25 cellular contexts compared by ENCODE assay signal in genomic region chr2:239590276-239590675, GRCh38.
"Had no signal": no experiment of that assay in that cellular context is flagged by ENCODE, and none has a peak within 500 bp of the region (broad histone marks: within the 10 kb centered on the region; RNA-seq: fewer than 3 reads in every experiment).

No MANE protein-coding gene starts in this region.

- H3K4me3 Mint-ChIP-seq: activated B cell treated with CpG ODN at 0.5 μM for 24 hours; activated CD4-positive, alpha-beta T cell treated with anti-CD3 and anti-CD28 coated beads for 36 hours; activated CD8-positive, alpha-beta T cell treated with anti-CD3 and anti-CD28 coated beads, Interleukin-2, amount 10 ng/mL, durations not matched to agents 7 days and 5 days; activated naive CD8-positive, alpha-beta T cell treated with anti-CD3 and anti-CD28 coated beads, Interleukin-2, amount 50 U/mL, for 24 hours; activated T-cell treated with anti-CD3 and anti-CD28 coated beads, Interleukin-2, amount 50 U/mL, for 4 hours; activated T-helper 17 cell treated with anti-CD3 and anti-CD28 coated beads, Interleukin-2, amount 50 U/mL, for 72 hours; T-cell had no signal

- H3K4me3 ChIP-seq: ascending aorta, body of pancreas, SK-N-MC had no signal

- H3K4me1 ChIP-seq: ascending aorta, body of pancreas had no signal

- H3K27ac Mint-ChIP-seq: activated B cell treated with CpG ODN at 0.5 μM for 24 hours; activated CD4-positive, alpha-beta T cell treated with anti-CD3 and anti-CD28 coated beads for 36 hours; activated CD8-positive, alpha-beta T cell treated with anti-CD3 and anti-CD28 coated beads, Interleukin-2, amount 10 ng/mL, durations not matched to agents 7 days and 5 days; activated naive CD4-positive, alpha-beta T cell treated with anti-CD3 and anti-CD28 coated beads, Interleukin-2, amount 50 U/mL, for 72 hours; activated naive CD8-positive, alpha-beta T cell treated with anti-CD3 and anti-CD28 coated beads, Interleukin-2, amount 50 U/mL, for 24 hours; activated T-helper 17 cell treated with anti-CD3 and anti-CD28 coated beads, Interleukin-2, amount 50 U/mL, for 72 hours; T-cell had no signal

- H3K4me1 Mint-ChIP-seq: activated B cell treated with CpG ODN at 0.5 μM for 24 hours; activated CD4-positive, alpha-beta T cell treated with anti-CD3 and anti-CD28 coated beads for 36 hours; activated naive CD8-positive, alpha-beta T cell treated with anti-CD3 and anti-CD28 coated beads, Interleukin-2, amount 50 U/mL, for 24 hours; activated T-helper 17 cell treated with anti-CD3 and anti-CD28 coated beads, Interleukin-2, amount 50 U/mL, for 72 hours; T-cell had no signal

- H3K27ac ChIP-seq: ascending aorta, body of pancreas, SK-N-MC had no signal

- ATAC-seq: activated CD4-positive, alpha-beta T cell treated with anti-CD3 and anti-CD28 coated beads for 36 hours; activated CD8-positive, alpha-beta T cell treated with anti-CD3 and anti-CD28 coated beads, Interleukin-2, amount 10 ng/mL, durations not matched to agents 7 days and 5 days; activated naive CD4-positive, alpha-beta T cell treated with anti-CD3 and anti-CD28 coated beads, Interleukin-2, amount 50 U/mL, for 72 hours; activated naive CD8-positive, alpha-beta T cell treated with anti-CD3 and anti-CD28 coated beads, Interleukin-2, amount 50 U/mL, for 24 hours; activated T-cell treated with anti-CD3 and anti-CD28 coated beads, Interleukin-2, amount 50 U/mL, for 4 hours; activated T-helper 17 cell treated with anti-CD3 and anti-CD28 coated beads, Interleukin-2, amount 50 U/mL, for 72 hours; body of pancreas; T-cell had no signal

- H3K36me3 Mint-ChIP-seq: activated naive CD4-positive, alpha-beta T cell treated with anti-CD3 and anti-CD28 coated beads, Interleukin-2, amount 50 U/mL, for 72 hours; T-cell had no signal

- H3K9me3 Mint-ChIP-seq: activated B cell treated with CpG ODN at 0.5 μM for 24 hours; activated T-cell treated with anti-CD3 and anti-CD28 coated beads, Interleukin-2, amount 50 U/mL, for 4 hours; T-cell had no signal

- DNase-seq: activated B cell treated with CpG ODN at 0.5 μM for 24 hours; activated CD8-positive, alpha-beta T cell treated with anti-CD3 and anti-CD28 coated beads, Interleukin-2, amount 10 ng/mL, durations not matched to agents 7 days and 5 days; activated naive CD8-positive, alpha-beta T cell treated with anti-CD3 and anti-CD28 coated beads, Interleukin-2, amount 50 U/mL, for 24 hours; activated T-cell treated with anti-CD3 and anti-CD28 coated beads, Interleukin-2, amount 50 U/mL, for 4 hours; amniotic stem cell; central memory CD4-positive, alpha-beta T cell; KG1; NCI-H1092; NCI-H1417; NCI-H1694; NCI-H2029; NCI-H2107; NCI-H2171 treated with DMSO at 0.1 percent for 48 hours; NCI-H345; NCI-H510A; NCI-H526 treated with DMSO at 0.1 percent for 48 hours; NCI-H82; T-cell; T1000 had no signal

- H3K9me3 ChIP-seq: ascending aorta, body of pancreas had no signal

- H3K27me3 Mint-ChIP-seq: activated CD4-positive, alpha-beta T cell treated with anti-CD3 and anti-CD28 coated beads for 36 hours; activated T-helper 17 cell treated with anti-CD3 and anti-CD28 coated beads, Interleukin-2, amount 50 U/mL, for 72 hours had no signal

- H3K27me3 ChIP-seq: ascending aorta, body of pancreas had no signal

- H3K36me3 ChIP-seq: ascending aorta had no signal
